8 cellular contexts compared by ENCODE assay signal in the genomic region with DNA sequence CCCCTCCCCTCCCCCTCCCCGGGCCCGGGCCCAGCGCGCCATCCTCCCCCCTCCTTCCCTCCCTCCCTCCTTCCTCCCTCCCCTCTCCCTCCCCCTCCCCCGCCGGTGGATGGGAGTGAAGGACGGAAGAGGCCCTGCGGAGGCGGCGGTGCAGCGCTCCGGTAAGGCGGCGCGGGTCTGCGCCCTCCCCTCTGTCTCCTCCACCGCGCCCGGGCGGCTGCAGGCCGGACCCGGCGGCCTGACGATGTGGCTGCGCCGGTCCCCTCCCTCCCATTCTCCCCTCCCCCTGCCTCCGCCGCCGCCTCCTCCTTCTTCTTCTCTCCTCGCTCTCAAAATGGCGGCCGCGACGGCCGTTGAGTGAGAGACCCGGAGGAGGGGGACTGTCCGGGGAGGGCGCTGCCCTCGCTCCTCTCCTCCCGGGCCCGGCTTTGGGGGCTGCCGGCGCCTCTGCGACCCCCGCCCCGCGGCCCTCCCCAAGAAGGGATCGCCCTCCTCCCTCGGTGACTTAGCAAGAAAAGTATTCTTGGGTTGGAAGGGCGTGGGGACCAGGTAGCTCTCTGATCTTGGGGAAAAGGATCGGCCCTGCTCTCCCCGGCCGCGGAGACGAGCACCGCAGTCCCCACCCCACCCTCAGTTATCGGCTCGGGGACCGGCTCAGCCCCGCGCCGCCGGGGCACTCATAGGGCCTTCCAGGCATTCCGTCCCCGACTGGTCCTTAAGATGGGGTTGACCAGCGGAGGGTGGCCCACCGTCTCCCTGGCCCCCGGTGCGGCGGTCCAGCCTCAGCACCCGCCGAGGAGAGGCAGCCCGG. TPM values are rescaled to one million over a fixed set of nuclear protein-coding genes. Genes with fewer than 3 reads are reported as not detected.
DNase-seq lines count a peak whose midpoint lies in the region; ATAC-seq and TF ChIP-seq lines count a peak whose summit lies in the region.

No MANE protein-coding gene starts in this region.

- peak overlapping the region; percentile 88 for H3K4me2 ChIP-seq in DND-41 (ENCODE audit: insufficient read depth, low read length)

- H3K27me3 Mint-ChIP-seq in IgD-negative memory B cell: no peaks in the 10 kb centered on the region
- H3K27me3 Mint-ChIP-seq in activated naive CD4-positive, alpha-beta T cell treated with anti-CD3 and anti-CD28 coated beads, Interleukin-2, amount 10 ng/mL, durations not matched to agents 7 days and 5 days: no peaks in the 10 kb centered on the region

- no peaks in the 10 kb centered on the region for H3K27me3 ChIP-seq in DND-41 (ENCODE audit: insufficient read depth, low read length, poor library complexity)

- H3K27ac Mint-ChIP-seq in IgD-negative memory B cell: peak overlapping the region; percentile 79 to 95 (median 94)
- H3K27ac Mint-ChIP-seq in activated naive CD4-positive, alpha-beta T cell treated with anti-CD3 and anti-CD28 coated beads, Interleukin-2, amount 10 ng/mL, durations not matched to agents 7 days and 5 days: peak overlapping the region; percentile 90

- H3K4me1 ChIP-seq in DND-41 (ENCODE audit: insufficient read depth, low read length): peaks cover 44% of the 10 kb centered on the region

- TF ChIP-seq CTCF in DND-41 (IDR thresholded peaks at IDR 0.05; ENCODE audit: borderline replicate concordance, extremely low read depth, low read length, poor library complexity, severe bottlenecking): no peak

- H3K9ac ChIP-seq in DND-41 (ENCODE audit: low read depth, low read length): peak overlapping the region; percentile 99

- H3K4me1 Mint-ChIP-seq in IgD-negative memory B cell: peaks cover 24 to 35% (median 25%) of the 10 kb centered on the region in 3 donors
- peaks cover 37% of the 10 kb centered on the region for H3K4me1 Mint-ChIP-seq in activated naive CD4-positive, alpha-beta T cell treated with anti-CD3 and anti-CD28 coated beads, Interleukin-2, amount 10 ng/mL, durations not matched to agents 7 days and 5 days

- H3K4me3 ChIP-seq in DND-41 (ENCODE audit: low read depth in 1 of 2, low read length in 2 of 2): peak overlapping the region; percentile 74 to 100

- peak overlapping the region; percentile 83 for H2AFZ ChIP-seq in DND-41 (ENCODE audit: low read depth, low read length)

- H3K79me2 ChIP-seq in DND-41 (ENCODE audit: insufficient read depth, low read length): peaks cover 53% of the 10 kb centered on the region

- peaks cover 10% of the 10 kb centered on the region for H3K36me3 ChIP-seq in DND-41 (ENCODE audit: insufficient read depth, low read length)

- H3K9me3 Mint-ChIP-seq in IgD-negative memory B cell: no peaks in the 10 kb centered on the region
- no peaks in the 10 kb centered on the region for H3K9me3 Mint-ChIP-seq in activated naive CD4-positive, alpha-beta T cell treated with anti-CD3 and anti-CD28 coated beads, Interleukin-2, amount 10 ng/mL, durations not matched to agents 7 days and 5 days

- no peaks in the 10 kb centered on the region for H3K36me3 Mint-ChIP-seq in IgD-negative memory B cell
- H3K36me3 Mint-ChIP-seq in activated naive CD4-positive, alpha-beta T cell treated with anti-CD3 and anti-CD28 coated beads, Interleukin-2, amount 10 ng/mL, durations not matched to agents 7 days and 5 days: peaks cover 18% of the 10 kb centered on the region

- peaks cover 47% of the 10 kb centered on the region for H4K20me1 ChIP-seq in DND-41 (ENCODE audit: insufficient read depth, low read length)

- peak overlapping the region; percentile 73 to 97 (median 96) for H3K4me3 Mint-ChIP-seq in IgD-negative memory B cell
- H3K4me3 Mint-ChIP-seq in activated naive CD4-positive, alpha-beta T cell treated with anti-CD3 and anti-CD28 coated beads, Interleukin-2, amount 10 ng/mL, durations not matched to agents 7 days and 5 days: peak overlapping the region; percentile 86

- ATAC-seq in DND-41 (ENCODE audit: insufficient read depth, low read depth) (peak; percentile 65), GM21576 (IDR thresholded peaks at IDR 0.05; ENCODE audit: unreplicated experiment) (peak; percentile 39)

- DNase-seq in DND-41 (peak; percentile 85), SK-N-DZ (ENCODE audit: low spot score) (peak; percentile 82), germinal center (ENCODE audit: low spot score) (peak; percentile 81), occipital lobe (lab: John Stamatoyannopoulos, UW) (peak; percentile 76)
- peak; percentile 88 for DNase-seq in activated naive CD4-positive, alpha-beta T cell treated with anti-CD3 and anti-CD28 coated beads, Interleukin-2, amount 10 ng/mL, durations not matched to agents 7 days and 5 days

- CTCF ChIA-PET in activated naive CD4-positive, alpha-beta T cell treated with anti-CD3 and anti-CD28 coated beads, Interleukin-2, amount 10 ng/mL, durations not matched to agents 7 days and 5 days (lab: Charles Lee): no interaction called here

- peak overlapping the region; percentile 96 for H3K27ac ChIP-seq in DND-41 (ENCODE audit: low read length)
- peak overlapping the region; percentile 96 for H3K27ac ChIP-seq in temporal lobe (ENCODE audit: low read depth, low read length)

- no peaks in the 10 kb centered on the region for H3K9me3 ChIP-seq in DND-41 (ENCODE audit: insufficient read depth, low read length, severe bottlenecking)

RNA-seq across cellular contexts. Expression of a gene that starts 0.6 kb away (rescaled TPM):
- polyA plus RNA-seq in IgD-negative memory B cell: 17.8 TPM
- 69.7 and 74.1 TPM in 2 replicates for polyA plus RNA-seq in SK-N-DZ (2014; cell fraction: cytosol; rRNA removed)
- 65.8 and 89.7 TPM in 2 replicates for polyA plus RNA-seq in SK-N-DZ (2014; cell fraction: nucleus; rRNA removed)
- total RNA-seq in occipital lobe (292 TPM), temporal lobe (363 TPM)

Comparison
In these comparisons a context has a peak if more than half of its experiments do, and no peak if none do; other contexts are left out.
1. Peak in every context shown above with its lines: DNase-seq, ATAC-seq, H3K4me3 ChIP-seq and H3K27ac ChIP-seq.